1 cellular context compared by ENCODE assay signal in genomic region chr19:5718579-5719273, GRCh38.
TF ChIP-seq lines count a peak whose summit lies in the region.

No MANE protein-coding gene starts in this region.

TF ChIP-seq in K562, 482 proteins besides CTCF, POLR2A, EP300 and RAD21 (continued from another document and continues in another):
- TF ChIP-seq GTF3C2 (IDR thresholded peaks at IDR 0.05; ENCODE audit: borderline replicate concordance, extremely low read depth, insufficient read length): no peak
- no peak for TF ChIP-seq ZNF23 (CRISPR knock-in tag; IDR thresholded peaks at IDR 0.05)
- TF ChIP-seq EP400 (IDR thresholded peaks at IDR 0.05): peak; percentile 95
- TF ChIP-seq ZNF280A (IDR thresholded peaks at IDR 0.05; ENCODE audit: low read depth, partially characterized antibody): no peak
- no peak for TF ChIP-seq KAT8 (IDR thresholded peaks at IDR 0.05; ENCODE audit: low read depth)
- TF ChIP-seq ARID2 (IDR thresholded peaks at IDR 0.05): no peak
- TF ChIP-seq ZNF589 (CRISPR knock-in tag; IDR thresholded peaks at IDR 0.05; ENCODE audit: low read depth): 0 out of 2 replicates have a peak, but pooled peaks have one; percentile 49
- TF ChIP-seq TFE3 (CRISPR knock-in tag; IDR thresholded peaks at IDR 0.05): no peak
- no peak for TF ChIP-seq CBFA2T2 (conservative IDR thresholded peaks at IDR 0.05)
- no peak for TF ChIP-seq CHCHD3 (CRISPR knock-in tag; IDR thresholded peaks at IDR 0.05)
- no peak for TF ChIP-seq BMI1 (IDR thresholded peaks at IDR 0.05; ENCODE audit: low read length)
- peak; percentile 74; the same call in 1 of the 2 replicates for TF ChIP-seq MTA3 (IDR thresholded peaks at IDR 0.05; ENCODE audit: borderline replicate concordance)
- peak; percentile 24 to 64; a peak in 2 of 4 replicates for TF ChIP-seq MNT (conservative IDR thresholded peaks at IDR 0.05)
- peak; percentile 53 for TF ChIP-seq SP1 (CRISPR knock-in tag; IDR thresholded peaks at IDR 0.05)
- TF ChIP-seq FOXO4 (CRISPR knock-in tag; IDR thresholded peaks at IDR 0.05): no peak
- TF ChIP-seq FOS (IDR thresholded peaks at IDR 0.05; ENCODE audit: extremely low read depth, insufficient read length): no peak
- no peak for TF ChIP-seq TRIM25 (IDR thresholded peaks at IDR 0.05; ENCODE audit: borderline replicate concordance)
- no peak for TF ChIP-seq ZNF764 (CRISPR knock-in tag; IDR thresholded peaks at IDR 0.05; ENCODE audit: low read depth)
- TF ChIP-seq TCF7 (IDR thresholded peaks at IDR 0.05; ENCODE audit: borderline replicate concordance): no peak
- TF ChIP-seq GTF2A2 (tag; IDR thresholded peaks at IDR 0.05): no peak
- TF ChIP-seq ZC3H8 (IDR thresholded peaks at IDR 0.05): no peak
- peak; percentile 19; the same call in 1 of the 2 replicates for TF ChIP-seq HES1 (IDR thresholded peaks at IDR 0.05; ENCODE audit: low read depth)
- no peak for TF ChIP-seq NCOA2 (IDR thresholded peaks at IDR 0.05; ENCODE audit: partially characterized antibody in 2 of 2)
- no peak for TF ChIP-seq ZNF431 (CRISPR knock-in tag; IDR thresholded peaks at IDR 0.05)
- TF ChIP-seq FOXJ3 (CRISPR knock-in tag; IDR thresholded peaks at IDR 0.05): no peak
- TF ChIP-seq IRF9 (tag; IDR thresholded peaks at IDR 0.05): peak; percentile 91
- no peak for TF ChIP-seq ZNF785 (CRISPR knock-in tag; IDR thresholded peaks at IDR 0.05)
- no peak for TF ChIP-seq THAP12 (CRISPR knock-in tag; IDR thresholded peaks at IDR 0.05)
- TF ChIP-seq CHD4 (IDR thresholded peaks at IDR 0.05; ENCODE audit: insufficient read depth, insufficient replicate concordance, low read depth, low read length, poor library complexity, severe bottlenecking): no peak
- no peak for TF ChIP-seq CREB1 (IDR thresholded peaks at IDR 0.05)
- TF ChIP-seq CREB1 (CRISPR knock-in tag; IDR thresholded peaks at IDR 0.05): no peak
- TF ChIP-seq GMEB1 (CRISPR knock-in tag; IDR thresholded peaks at IDR 0.05): no peak
- no peak for TF ChIP-seq NCOA4 (IDR thresholded peaks at IDR 0.05; ENCODE audit: partially characterized antibody)
- no peak for TF ChIP-seq E2F5 (CRISPR knock-in tag; IDR thresholded peaks at IDR 0.05)
- no peak for TF ChIP-seq DACH1 (IDR thresholded peaks at IDR 0.05; ENCODE audit: partially characterized antibody)
- no peak for TF ChIP-seq NFE2L1 (tag; IDR thresholded peaks at IDR 0.05; ENCODE audit: borderline replicate concordance, low read depth)
- no peak for TF ChIP-seq ZNF717 (CRISPR knock-in tag; IDR thresholded peaks at IDR 0.05)
- TF ChIP-seq POLR2B (IDR thresholded peaks at IDR 0.05; ENCODE audit: low read depth, partially characterized antibody): peak; percentile 98
- TF ChIP-seq PBX2 (CRISPR knock-in tag; IDR thresholded peaks at IDR 0.05; ENCODE audit: low read depth): no peak
- TF ChIP-seq PBX2 (tag; conservative IDR thresholded peaks at IDR 0.05; ENCODE audit: low read depth): no peak
- no peak for TF ChIP-seq ZBED1 (IDR thresholded peaks at IDR 0.05)
- TF ChIP-seq EHMT2 (IDR thresholded peaks at IDR 0.05): no peak
